In genomic region chr13:63377986-63378385, GRCh38 we compare ENCODE assay signal across 19 cellular contexts.
DNase-seq lines count a peak whose midpoint lies in the region; ATAC-seq, FAIRE-seq and TF ChIP-seq lines count a peak whose summit lies in the region.
"Had no signal": no experiment of that assay in that cellular context is flagged by ENCODE, and none has a peak within 500 bp of the region (broad histone marks: within the 10 kb centered on the region; RNA-seq: fewer than 3 reads in every experiment).

No MANE protein-coding gene starts in this region.

- no peaks in the 10 kb centered on the region for H3K9me3 ChIP-seq in SK-N-SH
- no peaks in the 10 kb centered on the region for H3K9me3 ChIP-seq in HEK293 (ENCODE audit: control insufficient read depth, insufficient read depth, low read depth, low read length)
- H3K9me3 ChIP-seq in K562 (replicated peaks; ENCODE audit: control insufficient read depth, insufficient read depth, low read depth, low read length) = no peaks in the 10 kb centered on the region
- H3K9me3 ChIP-seq in prostate gland = no peaks in the 10 kb centered on the region
- H3K9me3 ChIP-seq: A549, BLaER1, Caco-2 had no signal

- TF ChIP-seq CTCF in SK-N-SH (IDR thresholded peaks at IDR 0.05) (no peak), HEK293 (tag by site-specific recombination; IDR thresholded peaks at IDR 0.05) (no peak), K562 (IDR thresholded peaks at IDR 0.05 in 2 of 3, conservative IDR thresholded peaks at IDR 0.05 in 1 of 3; ENCODE audit: insufficient read depth in 2 of 3, low read depth in 1 of 3, low read length in 3 of 3) (no peak), prostate gland (IDR thresholded peaks at IDR 0.05) (no peak)

- no peak for TF ChIP-seq POLR2A in K562 (conservative IDR thresholded peaks at IDR 0.05)
- TF ChIP-seq POLR2A in prostate gland (IDR thresholded peaks at IDR 0.05) = no peak

- no peaks in the 10 kb centered on the region for H3K4me1 Mint-ChIP-seq in activated naive CD8-positive, alpha-beta T cell treated with anti-CD3 and anti-CD28 coated beads, Interleukin-2, amount 50 U/mL, for 24 hours
- H3K4me1 Mint-ChIP-seq: GM23338 had no signal

- no peaks in the 10 kb centered on the region for H3K27me3 Mint-ChIP-seq in activated naive CD8-positive, alpha-beta T cell treated with anti-CD3 and anti-CD28 coated beads, Interleukin-2, amount 50 U/mL, for 24 hours
- H3K27me3 Mint-ChIP-seq: IgD-negative memory B cell had no signal

- POLR2A ChIA-PET in SK-N-SH (lab: Yijun Ruan, JAX) = no interaction called here
- POLR2A ChIA-PET in HEK293 (lab: Yijun Ruan, JAX) = no interaction called here
- POLR2A ChIA-PET in K562 (lab: Yijun Ruan, JAX) = no interaction called here

- ATAC-seq in SK-N-SH treated with all-trans-retinoic acid at 6 μM for 48 hours = no peak
- ATAC-seq in K562 = no peak
- ATAC-seq in activated naive CD8-positive, alpha-beta T cell treated with anti-CD3 and anti-CD28 coated beads, Interleukin-2, amount 50 U/mL, for 24 hours = no peak
- ATAC-seq: A549, GM23338, HCT116, HepG2 had no signal

- H4K20me1 ChIP-seq in SK-N-SH (ENCODE audit: insufficient read depth) (no peaks in the 10 kb centered on the region), K562 (replicated peaks; ENCODE audit: control insufficient read depth, insufficient read depth, low read length) (no peaks in the 10 kb centered on the region)
- H4K20me1 ChIP-seq: BLaER1 had no signal

- H3K27ac Mint-ChIP-seq in activated naive CD8-positive, alpha-beta T cell treated with anti-CD3 and anti-CD28 coated beads, Interleukin-2, amount 50 U/mL, for 24 hours = no peak overlapping the region
- H3K27ac Mint-ChIP-seq: GM23338, IgD-negative memory B cell had no signal

- H3K36me3 Mint-ChIP-seq in activated naive CD8-positive, alpha-beta T cell treated with anti-CD3 and anti-CD28 coated beads, Interleukin-2, amount 50 U/mL, for 24 hours (ENCODE audit: low read depth) = no peaks in the 10 kb centered on the region
- H3K36me3 Mint-ChIP-seq: IgD-negative memory B cell had no signal

- H3K79me2 ChIP-seq in SK-N-SH (ENCODE audit: insufficient read depth) (no peaks in the 10 kb centered on the region), K562 (ENCODE audit: control insufficient read depth, insufficient read depth, low read length) (no peaks in the 10 kb centered on the region)

- H3K36me3 ChIP-seq in SK-N-SH (replicated peaks in 1 of 2; ENCODE audit: control insufficient read depth in 1 of 2, insufficient read depth in 2 of 2, low read length in 1 of 2) = no peaks in the 10 kb centered on the region
- no peaks in the 10 kb centered on the region for H3K36me3 ChIP-seq in HEK293 (ENCODE audit: control insufficient read depth in 2 of 2, insufficient read depth in 1 of 2, low read length in 2 of 2)
- no peaks in the 10 kb centered on the region for H3K36me3 ChIP-seq in K562 (ENCODE audit: control insufficient read depth, insufficient read depth, low read length)
- no peaks in the 10 kb centered on the region for H3K36me3 ChIP-seq in H7 (replicated peaks; ENCODE audit: control insufficient read depth, insufficient read depth, low read length)
- no peaks in the 10 kb centered on the region for H3K36me3 ChIP-seq in prostate gland
- H3K36me3 ChIP-seq: BLaER1 had no signal

- H3F3A ChIP-seq in SK-N-SH (replicated peaks; ENCODE audit: insufficient read depth) = no peaks in the 10 kb centered on the region

- H3K27me3 ChIP-seq in SK-N-SH (ENCODE audit: insufficient read depth) (no peaks in the 10 kb centered on the region), K562 (ENCODE audit: control insufficient read depth in 2 of 2, insufficient read depth in 2 of 2, low read length in 2 of 2) (no peaks in the 10 kb centered on the region), H7 (ENCODE audit: control insufficient read depth, insufficient read depth, low read length) (no peaks in the 10 kb centered on the region), prostate gland (replicated peaks; ENCODE audit: insufficient read depth) (no peaks in the 10 kb centered on the region)
- H3K27me3 ChIP-seq: BLaER1 had no signal

- CTCF ChIA-PET in SK-N-SH (lab: Yijun Ruan, JAX) (interaction anchor here (1.9 kb wide), 1 partner anchor 9 kb away, joined by 5 read pairs; no protein-coding TSS in a partner anchor), HEK293 (lab: Yijun Ruan, JAX) (no interaction called here), K562 (lab: Yijun Ruan, JAX; ENCODE audit: low intra/inter-chr PET ratio) (interaction anchor here (0.7 kb wide), 1 partner anchor 599 kb away, joined by 3 read pairs; no protein-coding TSS in a partner anchor)

- TF ChIP-seq RAD21 in SK-N-SH (IDR thresholded peaks at IDR 0.05; ENCODE audit: low read length) (no peak), K562 (CRISPR knock-in tag; conservative IDR thresholded peaks at IDR 0.05 in 1 of 2, IDR thresholded peaks at IDR 0.05 in 1 of 2) (no peak)

- H3K9ac ChIP-seq in SK-N-SH (no peak overlapping the region), K562 (ENCODE audit: insufficient read depth in 1 of 2, low read depth in 2 of 2, low read length in 2 of 2) (no peak overlapping the region)
- H3K9ac ChIP-seq: BLaER1 had no signal

- intact Hi-C loops in K562 (cut with micrococcal nuclease) = no loop called here
- intact Hi-C loops in prostate gland (cut with DNase I) = no loop called here

- H3K9me3 Mint-ChIP-seq in activated naive CD8-positive, alpha-beta T cell treated with anti-CD3 and anti-CD28 coated beads, Interleukin-2, amount 50 U/mL, for 24 hours = peaks cover 29% of the 10 kb centered on the region

- TF ChIP-seq EP300 in SK-N-SH (IDR thresholded peaks at IDR 0.05; ENCODE audit: borderline replicate concordance in 1 of 2, low read depth in 1 of 2, low read length in 1 of 2) (no peak), K562 (IDR thresholded peaks at IDR 0.05; ENCODE audit: low read length) (no peak)

- 57% methylated on average over 2 of the region's 2 CpGs for WGBS in SK-N-SH (ENCODE audit: low lambda C conversion rate)
- WGBS in K562 (ENCODE audit: insufficient coverage, low coverage, missing lambda C conversion rate) = 0% methylated on average over 2 of the region's 2 CpGs
- 90% methylated on average over 2 of the region's 2 CpGs for WGBS in prostate gland

- H3K27ac ChIP-seq in SK-N-SH (ENCODE audit: low read depth in 2 of 2, low read length in 1 of 2) = no peak overlapping the region; a peak in 1 of 4 replicates
- H3K27ac ChIP-seq in HEK293 (ENCODE audit: extremely low read depth, low read depth, low read length) = no peak overlapping the region
- no peak overlapping the region for H3K27ac ChIP-seq in K562 (ENCODE audit: extremely low read depth, low read depth, low read length)
- no peak overlapping the region for H3K27ac ChIP-seq in prostate gland
- H3K27ac ChIP-seq: 22Rv1, A549, BLaER1 had no signal

- H3K4me2 ChIP-seq in SK-N-SH (no peak overlapping the region), K562 (ENCODE audit: insufficient read depth, low read length) (no peak overlapping the region)
- H3K4me2 ChIP-seq: A549, BLaER1, GM23338 had no signal

- BruUV-seq in K562 (replicated peaks; lab: Mats Ljungman, UMichigan) = no TSS peak

- no peak overlapping the region for H3K4me3 Mint-ChIP-seq in activated naive CD8-positive, alpha-beta T cell treated with anti-CD3 and anti-CD28 coated beads, Interleukin-2, amount 50 U/mL, for 24 hours
- H3K4me3 Mint-ChIP-seq: GM23338, IgD-negative memory B cell had no signal

- FAIRE-seq in K562 (lab: Jason Lieb, UNC) = no peak
- FAIRE-seq: A549, D721Med, GM12891, H54, HepG2 had no signal

- no peaks in the 10 kb centered on the region for H3K4me1 ChIP-seq in SK-N-SH (ENCODE audit: control insufficient read depth in 1 of 2, insufficient read depth in 2 of 2, low read depth in 1 of 2, low read length in 1 of 2)
- no peaks in the 10 kb centered on the region for H3K4me1 ChIP-seq in HEK293 (ENCODE audit: control insufficient read depth, insufficient read depth, low read length)
- H3K4me1 ChIP-seq in K562 (replicated peaks in 1 of 2; ENCODE audit: control insufficient read depth in 2 of 2, insufficient read depth in 2 of 2, low read length in 2 of 2) = no peaks in the 10 kb centered on the region
- no peaks in the 10 kb centered on the region for H3K4me1 ChIP-seq in prostate gland (replicated peaks)
- H3K4me1 ChIP-seq: A549, BLaER1, Caco-2 had no signal

- H3K9me1 ChIP-seq in K562 (ENCODE audit: control insufficient read depth, insufficient read depth, low read length) = no peaks in the 10 kb centered on the region

- H2AFZ ChIP-seq in SK-N-SH (ENCODE audit: low read depth) (0 out of 2 replicates have a peak overlapping the region, but pooled peaks have one; percentile 47), K562 (ENCODE audit: low read depth, low read length) (no peak overlapping the region)
- H2AFZ ChIP-seq: GM23338 had no signal

- H3K9me2 ChIP-seq in SK-N-SH = no peaks in the 10 kb centered on the region

- no peak for DNase-seq in SK-N-SH
- no peak for DNase-seq in K562 (ENCODE audit: extremely low read depth in 1 of 4, low spot score in 3 of 4)
- DNase-seq in H7 = no peak
- DNase-seq in activated naive CD8-positive, alpha-beta T cell treated with anti-CD3 and anti-CD28 coated beads, Interleukin-2, amount 50 U/mL, for 24 hours = no peak
- DNase-seq in prostate gland (ENCODE audit: low spot score) = no peak
- DNase-seq: AML-193, Caco-2 had no signal

- in situ Hi-C loops in K562 (cut with MboI) = no loop called here

- H3K4me3 ChIP-seq in SK-N-SH (ENCODE audit: low read depth in 2 of 2, low read length in 1 of 2) = no peak overlapping the region
- no peak overlapping the region for H3K4me3 ChIP-seq in HEK293 (ENCODE audit: low read depth, low read length)
- no peak overlapping the region for H3K4me3 ChIP-seq in K562
- no peak overlapping the region for H3K4me3 ChIP-seq in H7 (ENCODE audit: insufficient read depth, low read depth, low read length)
- H3K4me3 ChIP-seq in prostate gland = no peak overlapping the region
- H3K4me3 ChIP-seq: A549, BLaER1, GM23338 had no signal

TF ChIP-seq in SK-N-SH, 30 proteins besides CTCF, POLR2A, EP300 and RAD21 (continues in another document):
- TF ChIP-seq EZH2phosphoT487 (IDR thresholded peaks at IDR 0.05; ENCODE audit: borderline replicate concordance, low read depth) = no peak
- TF ChIP-seq NRF1 (IDR thresholded peaks at IDR 0.05; ENCODE audit: low read depth, low read length) = no peak
- TF ChIP-seq RFX5 (IDR thresholded peaks at IDR 0.05; ENCODE audit: low read length) = no peak

TF ChIP-seq in SK-N-SH treated with all-trans-retinoic acid at 6 μM for 48 hours, 23 proteins besides CTCF, POLR2A, EP300 and RAD21 (continues in another document):
- TF ChIP-seq ZNF565 (CRISPR knock-in tag; conservative IDR thresholded peaks at IDR 0.05; ENCODE audit: low read depth) = no peak
- no peak for TF ChIP-seq ISL1 (CRISPR knock-in tag; IDR thresholded peaks at IDR 0.05)
- TF ChIP-seq ZNF70 (CRISPR knock-in tag; IDR thresholded peaks at IDR 0.05) = no peak

TF ChIP-seq in HEK293, 187 proteins besides CTCF, POLR2A, EP300 and RAD21 (continues in another document):
- no peak for TF ChIP-seq KLF10 (tag by site-specific recombination; IDR thresholded peaks at IDR 0.05)

TF ChIP-seq in K562, 482 proteins besides CTCF, POLR2A, EP300 and RAD21 (continues in another document):
- TF ChIP-seq FOS (IDR thresholded peaks at IDR 0.05; ENCODE audit: extremely low read depth, insufficient read length) (no peak), CBFA2T3 (IDR thresholded peaks at IDR 0.05) (no peak), RBFOX2 (IDR thresholded peaks at IDR 0.05; ENCODE audit: low read depth, low read length) (no peak)
